8 cellular contexts compared by ENCODE assay signal in genomic region chr5:126422994-126423788, GRCh38. TPM values are rescaled to one million over a fixed set of nuclear protein-coding genes. Genes with fewer than 3 reads are reported as not detected.
DNase-seq lines count a peak whose midpoint lies in the region; ATAC-seq and TF ChIP-seq lines count a peak whose summit lies in the region.

Gene GRAMD2B, plus strand, starts transcription at chr5:126423409. Its CDS starts 198 bp downstream, at chr5:126423607.

- peak within 1 kb of the TSS; percentile 67 to 76 for H3K9ac ChIP-seq in mucosa of rectum (ENCODE audit: low read depth in 1 of 2, low read length in 2 of 2)

- ATAC-seq in GM19043 (IDR thresholded peaks at IDR 0.05; ENCODE audit: low read depth, unreplicated experiment) (peak; percentile 88), HG03354 (IDR thresholded peaks at IDR 0.05; ENCODE audit: poor library complexity, severe bottlenecking, unreplicated experiment) (peak; percentile 92)

- H3K27me3 ChIP-seq in esophagus (ENCODE audit: control insufficient read depth in 1 of 2, insufficient read depth in 2 of 2, low read length in 2 of 2) = no peaks in the 10 kb centered on the region
- H3K27me3 ChIP-seq in mucosa of rectum (ENCODE audit: control insufficient read depth in 2 of 2, insufficient read depth in 2 of 2, low read length in 2 of 2) = no peaks in the 10 kb centered on the region

- peak within 1 kb of the TSS; percentile 72 for H3K4me3 ChIP-seq in AG09309 (ENCODE audit: control insufficient read depth, low read depth, low read length)
- peak within 1 kb of the TSS; percentile 62 to 92 for H3K4me3 ChIP-seq in esophagus (ENCODE audit: low read depth in 1 of 2, low read length in 2 of 2)
- peak within 1 kb of the TSS; percentile 61 to 85 for H3K4me3 ChIP-seq in mucosa of rectum (ENCODE audit: low read length in 2 of 2)

- peak within 1 kb of the TSS; percentile 88 to 98 for H3K27ac ChIP-seq in esophagus (ENCODE audit: low read depth in 2 of 2, low read length in 1 of 2)
- H3K27ac ChIP-seq in mucosa of rectum (ENCODE audit: low read depth in 2 of 2, low read length in 2 of 2) = peak within 1 kb of the TSS; percentile 82 to 87

- H3K27me3 Mint-ChIP-seq in activated T-cell treated with anti-CD3 and anti-CD28 coated beads, Interleukin-2, amount 50 U/mL, for 24 hours = no peaks in the 10 kb centered on the region

- H3K36me3 ChIP-seq in esophagus (ENCODE audit: control insufficient read depth in 2 of 2, insufficient read depth in 2 of 2, low read length in 1 of 2) (no peaks in the 10 kb centered on the region), mucosa of rectum (ENCODE audit: control insufficient read depth in 2 of 2, insufficient read depth in 2 of 2, low read length in 2 of 2) (no peaks in the 10 kb centered on the region)

- peak within 1 kb of the TSS; percentile 95 for H3K27ac Mint-ChIP-seq in activated T-cell treated with anti-CD3 and anti-CD28 coated beads, Interleukin-2, amount 50 U/mL, for 24 hours

- DNase-seq in AG09309 (ENCODE audit: low read depth) = peak; percentile 71
- DNase-seq in NOMO-1 (lab: John Stamatoyannopoulos, UW; ENCODE audit: unreplicated experiment in 2 of 2) = peak; percentile 63 to 82
- peak; percentile 77 for DNase-seq in activated T-cell treated with anti-CD3 and anti-CD28 coated beads, Interleukin-2, amount 50 U/mL, for 24 hours
- peak; percentile 23 to 35 for DNase-seq in stimulated activated CD8-positive, alpha-beta memory T cell treated with anti-CD3 and anti-CD28 coated beads, Interleukin-4, amount 100 ng/mL, for 4 hours (ENCODE audit: low read depth in 2 of 2, low spot score in 1 of 2)

- H3K9me3 ChIP-seq in esophagus (ENCODE audit: control insufficient read depth in 2 of 2, insufficient read depth in 1 of 2, low read depth in 1 of 2, low read length in 1 of 2) (no peaks in the 10 kb centered on the region), mucosa of rectum (ENCODE audit: control insufficient read depth in 2 of 2, low read length in 2 of 2) (no peaks in the 10 kb centered on the region)

- H3K4me1 ChIP-seq in esophagus (ENCODE audit: control insufficient read depth in 2 of 2, insufficient read depth in 2 of 2, low read length in 1 of 2) = no peaks in the 10 kb centered on the region
- peaks cover 8 to 12% of the 10 kb centered on the region in 2 donors for H3K4me1 ChIP-seq in mucosa of rectum (ENCODE audit: control insufficient read depth in 2 of 2, insufficient read depth in 2 of 2, low read length in 2 of 2)

- peak within 1 kb of the TSS; percentile 89 for H3K4me3 Mint-ChIP-seq in activated T-cell treated with anti-CD3 and anti-CD28 coated beads, Interleukin-2, amount 50 U/mL, for 24 hours

- peaks cover 46% of the 10 kb centered on the region for H3K4me1 Mint-ChIP-seq in activated T-cell treated with anti-CD3 and anti-CD28 coated beads, Interleukin-2, amount 50 U/mL, for 24 hours (ENCODE audit: low read depth)

- H3K9me3 Mint-ChIP-seq in activated T-cell treated with anti-CD3 and anti-CD28 coated beads, Interleukin-2, amount 50 U/mL, for 24 hours = no peaks in the 10 kb centered on the region

- TF ChIP-seq CTCF in AG09309 (IDR thresholded peaks at IDR 0.05; ENCODE audit: control insufficient read depth, insufficient read depth, low read depth, low read length, missing control alignments) = no peak

- WGBS in esophagus, 2 donors = 0 to 1% methylated on average over 40 to 44 of the region's 44 CpGs

- H3K36me3 Mint-ChIP-seq in activated T-cell treated with anti-CD3 and anti-CD28 coated beads, Interleukin-2, amount 50 U/mL, for 24 hours (ENCODE audit: low read depth) = peaks cover 15% of the 10 kb centered on the region

RNA-seq across cellular contexts. Expression of gene GRAMD2B, which starts in this region (rescaled TPM):
- polyA plus RNA-seq in esophagus = 10 to 100 TPM in 1 of 2 donors, 1 to 10 TPM in 1; 6.0 to 10.9 TPM

Comparison
In these comparisons a context has a peak if more than half of its experiments do, and no peak if none do; other contexts are left out.
1. Peak in every context shown above with its lines: DNase-seq, ATAC-seq, H3K4me3 ChIP-seq and H3K27ac ChIP-seq.